ENCODE assay signal across 15 cellular contexts in genomic region chr3:100368421-100368820, GRCh38. TPM values are rescaled to one million over a fixed set of nuclear protein-coding genes. Genes with fewer than 3 reads are reported as not detected.
A peak's percentile ranks its signal among the peaks of the same experiment; 100 is the strongest.
DNase-seq lines count a peak whose midpoint lies in the region; ATAC-seq, FAIRE-seq and TF ChIP-seq lines count a peak whose summit lies in the region.
"Had no signal": no experiment of that assay in that cellular context is flagged by ENCODE, and none has a peak within 500 bp of the region (broad histone marks: within the 10 kb centered on the region; RNA-seq: fewer than 3 reads in every experiment).

No MANE protein-coding gene starts in this region.

- H3K27me3 ChIP-seq in mammary epithelial cell (ENCODE audit: insufficient read depth, low read length) (no peaks in the 10 kb centered on the region), gastroesophageal sphincter (no peaks in the 10 kb centered on the region)
- H3K27me3 ChIP-seq: BLaER1 treated with 17β-estradiol and CSF1 and Interleukin-3, amounts not matched to agents 10 nM and 100 nM had no signal

- H3K27ac ChIP-seq in mammary epithelial cell (ENCODE audit: insufficient read depth, low read depth, low read length): no peak overlapping the region
- H3K27ac ChIP-seq in gastroesophageal sphincter: no peak overlapping the region
- H3K27ac ChIP-seq: BLaER1 treated with 17β-estradiol and CSF1 and Interleukin-3, amounts not matched to agents 10 nM and 100 nM had no signal

- 95% methylated on average over 7 of the region's 7 CpGs for WGBS in mammary epithelial cell (ENCODE audit: low coverage, missing lambda C conversion rate)
- 63 to 82% methylated on average over 4 to 7 of the region's 7 CpGs for WGBS in gastroesophageal sphincter (ENCODE audit: low coverage in 1 of 2), 2 donors

- ATAC-seq in gastroesophageal sphincter: no peak
- ATAC-seq: CD8-positive, alpha-beta T cell had no signal

- dilution Hi-C loops in mammary epithelial cell (cut with HindIII; ENCODE audit: low sequenced_read_pairs): no loop called here

- intact Hi-C loops in MCF 10A (cut with micrococcal nuclease) (no loop called here), mammary epithelial cell (cut with micrococcal nuclease) (no loop called here)

- H3K4me3 Mint-ChIP-seq in MCF 10A (ENCODE audit: unreplicated experiment): no peak overlapping the region
- no peak overlapping the region for H3K4me3 Mint-ChIP-seq in chondrocyte (ENCODE audit: unreplicated experiment)
- H3K4me3 Mint-ChIP-seq: B cell; CD8-positive, alpha-beta T cell; H9 had no signal

- no peak for TF ChIP-seq POLR2A in gastroesophageal sphincter (IDR thresholded peaks at IDR 0.05)

- DNase-seq in MCF 10A (ENCODE audit: unreplicated experiment) (peak; percentile 6), mammary epithelial cell (no peak), chondrocyte (ENCODE audit: low spot score) (no peak), fibroblast of mammary gland (ENCODE audit: low read depth) (peak; percentile 6), urothelium cell line (ENCODE audit: low spot score) (no peak), SW480 (ENCODE audit: low spot score) (no peak)
- DNase-seq: Calu3; CD8-positive, alpha-beta T cell; H9 had no signal

- H3K79me2 ChIP-seq in mammary epithelial cell (ENCODE audit: insufficient read depth, low read length): no peaks in the 10 kb centered on the region

- H3K36me3 ChIP-seq in mammary epithelial cell (ENCODE audit: insufficient read depth, low read length) (peaks cover 40% of the 10 kb centered on the region), gastroesophageal sphincter (peaks cover 0 to 97% of the 10 kb centered on the region in 2 donors)

- no peak overlapping the region for H2AFZ ChIP-seq in mammary epithelial cell (ENCODE audit: low read depth, low read length)

- H3K36me3 Mint-ChIP-seq in MCF 10A (ENCODE audit: insufficient read depth, unreplicated experiment) (peaks cover 72% of the 10 kb centered on the region), chondrocyte (ENCODE audit: low read depth) (peaks cover 25% of the 10 kb centered on the region)

- H3K9ac ChIP-seq in mammary epithelial cell (ENCODE audit: insufficient read depth, low read length): no peak overlapping the region
- H3K9ac ChIP-seq: BLaER1 treated with 17β-estradiol and CSF1 and Interleukin-3, amounts not matched to agents 10 nM and 100 nM had no signal

- H3K4me2 ChIP-seq in mammary epithelial cell (ENCODE audit: insufficient read depth, low read depth, low read length): no peak overlapping the region
- H3K4me2 ChIP-seq: BLaER1 treated with 17β-estradiol and CSF1 and Interleukin-3, amounts not matched to agents 10 nM and 100 nM had no signal

- POLR2A ChIA-PET in MCF 10A (lab: Yijun Ruan, JAX): interaction anchor here (0.7 kb wide), 1 partner anchor 14 kb away, joined by 3 read pairs; no protein-coding TSS in a partner anchor

- BruUV-seq in MCF 10A (replicated peaks; lab: Mats Ljungman, UMichigan) (no TSS peak), mammary epithelial cell (replicated peaks; lab: Mats Ljungman, UMichigan) (no TSS peak)

- FAIRE-seq in urothelium cell line (lab: Jason Lieb, UNC): peak; percentile 79
- FAIRE-seq: G401.6, GM19239, H1 had no signal

- CTCF ChIA-PET in MCF 10A (lab: Yijun Ruan, JAX) (no interaction called here), mammary epithelial cell (lab: Charles Lee; ENCODE audit: low non-redundant PET) (no interaction called here)

- no peaks in the 10 kb centered on the region for H3K9me3 ChIP-seq in mammary epithelial cell (replicated peaks; ENCODE audit: insufficient read depth, low read length)
- no peaks in the 10 kb centered on the region for H3K9me3 ChIP-seq in gastroesophageal sphincter
- H3K9me3 ChIP-seq: BLaER1 treated with 17β-estradiol and CSF1 and Interleukin-3, amounts not matched to agents 10 nM and 100 nM had no signal

- no peaks in the 10 kb centered on the region for H4K20me1 ChIP-seq in mammary epithelial cell (ENCODE audit: insufficient read depth, low read length)

- no peaks in the 10 kb centered on the region for H3K9me3 Mint-ChIP-seq in MCF 10A (ENCODE audit: unreplicated experiment)
- no peaks in the 10 kb centered on the region for H3K9me3 Mint-ChIP-seq in chondrocyte (ENCODE audit: low read depth)
- H3K9me3 Mint-ChIP-seq: CD8-positive, alpha-beta T cell; H9 had no signal

- TF ChIP-seq EP300 in gastroesophageal sphincter (IDR thresholded peaks at IDR 0.05): no peak

- H3K4me1 ChIP-seq in mammary epithelial cell (ENCODE audit: insufficient read depth, low read length) (no peaks in the 10 kb centered on the region), gastroesophageal sphincter (no peaks in the 10 kb centered on the region)
- H3K4me1 ChIP-seq: BLaER1 treated with 17β-estradiol and CSF1 and Interleukin-3, amounts not matched to agents 10 nM and 100 nM had no signal

- H3K4me3 ChIP-seq in mammary epithelial cell (replicated peaks in 1 of 3; ENCODE audit: insufficient read depth in 1 of 3, low read depth in 2 of 3, low read length in 3 of 3): no peak overlapping the region
- H3K4me3 ChIP-seq in fibroblast of mammary gland (ENCODE audit: control insufficient read depth, low read depth, low read length): no peak overlapping the region
- no peak overlapping the region for H3K4me3 ChIP-seq in gastroesophageal sphincter
- H3K4me3 ChIP-seq: BLaER1 treated with 17β-estradiol and CSF1 and Interleukin-3, amounts not matched to agents 10 nM and 100 nM had no signal

- no peak for TF ChIP-seq CTCF in MCF 10A (IDR thresholded peaks at IDR 0.05; ENCODE audit: unreplicated experiment)
- no peak for TF ChIP-seq CTCF in mammary epithelial cell (conservative IDR thresholded peaks at IDR 0.05 in 1 of 2, IDR thresholded peaks at IDR 0.05 in 1 of 2; ENCODE audit: extremely low read depth in 1 of 2, insufficient read depth in 1 of 2, low read depth in 1 of 2, low read length in 2 of 2)
- TF ChIP-seq CTCF in chondrocyte (IDR thresholded peaks at IDR 0.05): no peak
- no peak for TF ChIP-seq CTCF in fibroblast of mammary gland (conservative IDR thresholded peaks at IDR 0.05; ENCODE audit: control insufficient read depth, insufficient read depth, low read depth, low read length)
- TF ChIP-seq CTCF in gastroesophageal sphincter (IDR thresholded peaks at IDR 0.05): no peak

- no peak overlapping the region for H3K27ac Mint-ChIP-seq in MCF 10A (ENCODE audit: low read depth, unreplicated experiment)
- H3K27ac Mint-ChIP-seq in chondrocyte (ENCODE audit: unreplicated experiment): peak overlapping the region; percentile 54
- H3K27ac Mint-ChIP-seq: B cell; CD8-positive, alpha-beta T cell; H9 had no signal

- no peaks in the 10 kb centered on the region for H3K4me1 Mint-ChIP-seq in MCF 10A (ENCODE audit: insufficient read depth, unreplicated experiment)
- H3K4me1 Mint-ChIP-seq in chondrocyte (ENCODE audit: low read depth): peaks cover 11% of the 10 kb centered on the region
- H3K4me1 Mint-ChIP-seq: B cell had no signal

- H3K27me3 Mint-ChIP-seq in MCF 10A (ENCODE audit: insufficient read depth, unreplicated experiment): no peaks in the 10 kb centered on the region
- H3K27me3 Mint-ChIP-seq in chondrocyte (ENCODE audit: low read depth): no peaks in the 10 kb centered on the region
- H3K27me3 Mint-ChIP-seq: B cell had no signal

- in situ Hi-C loops in mammary epithelial cell (cut with MboI; ENCODE audit: low sequenced_read_pairs in 2 of 2): no loop called here

RNA-seq across cellular contexts. Expression of gene TOMM70, which starts 32.5 kb away (rescaled TPM):
- total RNA-seq in MCF 10A (2022) (55.1 and 58.2 TPM in 2 replicates), mammary epithelial cell (10 to 100 TPM; 43.5 to 43.7 TPM), chondrocyte (33.9 to 43.3 TPM (median 34.9 TPM) in 3 replicates), gastroesophageal sphincter (10 to 100 TPM; 55.3 to 61.5 (median 59.9) TPM)
- polyA plus RNA-seq in mammary epithelial cell: 22.9 TPM
- polyA minus RNA-seq in mammary epithelial cell: 26.6 TPM

RNA-seq across cellular contexts. Expression of gene LNP1, which starts 32.9 kb away (rescaled TPM):
- total RNA-seq in MCF 10A (2022) (1.2 and 1.7 TPM in 2 replicates), mammary epithelial cell (1 to 10 TPM; 1.5 to 1.7 TPM), chondrocyte (1.0 to 2.2 TPM (median 1.5 TPM) in 3 replicates), gastroesophageal sphincter (1 to 10 TPM; 2.3 to 3.9 (median 3.2) TPM)
- 1.5 TPM for polyA plus RNA-seq in mammary epithelial cell
- 5.4 TPM for polyA minus RNA-seq in mammary epithelial cell

RNA-seq across cellular contexts. Expression of gene NIT2, which starts 33.9 kb away (rescaled TPM):
- total RNA-seq in MCF 10A (2022): 37.0 and 42.6 TPM in 2 replicates
- 10 to 100 TPM; 30.2 to 58.0 TPM for total RNA-seq in mammary epithelial cell
- 46.3 TPM for polyA plus RNA-seq in mammary epithelial cell
- 14.7 TPM for polyA minus RNA-seq in mammary epithelial cell
- total RNA-seq in chondrocyte: 46.2 to 52.7 TPM (median 46.6 TPM) in 3 replicates
- 10 to 100 TPM; 13.0 to 39.7 (median 21.1) TPM for total RNA-seq in gastroesophageal sphincter

Comparison
In these comparisons a context has a peak if more than half of its experiments do, and no peak if none do; other contexts are left out.
1. DNase-seq: peak in MCF 10A (single experiment) and fibroblast of mammary gland (single experiment); none in mammary epithelial cell (single experiment), chondrocyte (single experiment), urothelium cell line (single experiment) and SW480 (single experiment).